34 cellular contexts compared by ENCODE assay signal in the genomic region with DNA sequence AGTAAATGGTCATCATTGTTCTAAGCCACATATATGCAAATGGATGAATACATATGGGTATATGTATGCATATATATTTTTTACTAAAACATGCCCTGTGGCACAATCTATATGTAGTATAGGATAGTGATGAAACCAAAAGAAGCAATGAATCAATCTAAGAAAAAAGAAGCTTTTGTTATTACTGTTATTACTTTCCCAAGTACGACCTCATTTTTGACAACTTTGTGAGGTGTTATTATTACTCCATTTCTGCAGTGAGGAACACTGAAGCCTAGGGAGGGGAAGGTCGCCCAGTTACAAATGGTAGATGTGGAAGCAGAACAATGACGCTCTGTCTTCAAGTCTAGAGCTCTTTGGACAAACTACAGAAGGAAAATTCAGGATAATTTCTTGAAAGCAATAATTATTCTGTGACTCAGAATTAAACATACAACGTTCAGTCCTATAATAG. TPM values are rescaled to one million over a fixed set of nuclear protein-coding genes. Genes with fewer than 3 reads are reported as not detected.
DNase-seq lines count a peak whose midpoint lies in the region; ATAC-seq and TF ChIP-seq lines count a peak whose summit lies in the region.
"Had no signal": no experiment of that assay in that cellular context is flagged by ENCODE, and none has a peak within 500 bp of the region (broad histone marks: within the 10 kb centered on the region; RNA-seq: fewer than 3 reads in every experiment).

No MANE protein-coding gene starts in this region.

- H3K4me3 ChIP-seq in CD8-positive, alpha-beta T cell (ENCODE audit: low read depth, low read length): no peak overlapping the region
- H3K4me3 ChIP-seq in effector memory CD4-positive, alpha-beta T cell (ENCODE audit: insufficient read depth, low read depth, low read length, poor library complexity, severe bottlenecking): no peak overlapping the region
- H3K4me3 ChIP-seq: breast epithelium, K562, mucosa of descending colon, psoas muscle, sigmoid colon, SJCRH30 had no signal

- no peaks in the 10 kb centered on the region for H3K36me3 ChIP-seq in CD8-positive, alpha-beta T cell (ENCODE audit: insufficient read depth, low read length)
- H3K36me3 ChIP-seq in effector memory CD4-positive, alpha-beta T cell (ENCODE audit: control insufficient read depth, insufficient read depth, low read length): peaks cover 4% of the 10 kb centered on the region
- H3K36me3 ChIP-seq: breast epithelium, sigmoid colon, SJCRH30 had no signal

- peaks cover 82% of the 10 kb centered on the region for H3K4me1 Mint-ChIP-seq in activated CD4-positive, alpha-beta T cell treated with anti-CD3 and anti-CD28 coated beads for 36 hours
- H3K4me1 Mint-ChIP-seq in CD8-positive, alpha-beta T cell (ENCODE audit: low read depth): peaks cover 76% of the 10 kb centered on the region
- H3K4me1 Mint-ChIP-seq in activated T-helper 2 cell treated with anti-CD3 and anti-CD28 coated beads, Interferon-gamma antibody, Interleukin-2, Interleukin-4, amounts not matched to agents 10 μg/mL and 5 μg/mL and 100 μg/mL, durations not matched to agents 14 hours and 24 hours and 36 hours (ENCODE audit: low read depth): peaks cover 82% of the 10 kb centered on the region
- peaks cover 77 to 79% of the 10 kb centered on the region in 2 donors for H3K4me1 Mint-ChIP-seq in natural killer cell
- H3K4me1 Mint-ChIP-seq: nephron had no signal

- CTCF ChIA-PET in activated CD4-positive, alpha-beta T cell treated with anti-CD3 and anti-CD28 coated beads for 36 hours (lab: Charles Lee): interaction anchor here (0.6 to 1.4 kb wide), 6 partner anchors 9 to 82 kb away, joined by 3 to 8 read pairs (median 4); no protein-coding TSS in a partner anchor
- CTCF ChIA-PET in CD8-positive, alpha-beta T cell (lab: Charles Lee): interaction anchor here (1.0 to 1.3 kb wide), 3 partner anchors 19 to 51 kb away, joined by 3 to 5 read pairs (median 3); no protein-coding TSS in a partner anchor

- no peak for TF ChIP-seq CTCF in CD8-positive, alpha-beta T cell (IDR thresholded peaks at IDR 0.05)
- TF ChIP-seq CTCF in natural killer cell (IDR thresholded peaks at IDR 0.05): no peak

- no peaks in the 10 kb centered on the region for H3K9me3 Mint-ChIP-seq in activated CD4-positive, alpha-beta T cell treated with anti-CD3 and anti-CD28 coated beads for 36 hours (ENCODE audit: low read depth)
- no peaks in the 10 kb centered on the region for H3K9me3 Mint-ChIP-seq in CD8-positive, alpha-beta T cell
- H3K9me3 Mint-ChIP-seq in activated T-helper 2 cell treated with anti-CD3 and anti-CD28 coated beads, Interferon-gamma antibody, Interleukin-2, Interleukin-4, amounts not matched to agents 10 μg/mL and 5 μg/mL and 100 μg/mL, durations not matched to agents 14 hours and 24 hours and 36 hours: no peaks in the 10 kb centered on the region
- H3K9me3 Mint-ChIP-seq in natural killer cell: no peaks in the 10 kb centered on the region
- H3K9me3 Mint-ChIP-seq: CD4-positive, CD25-positive, alpha-beta regulatory T cell; nephron had no signal

- peaks cover 45% of the 10 kb centered on the region for H3K36me3 Mint-ChIP-seq in activated CD4-positive, alpha-beta T cell treated with anti-CD3 and anti-CD28 coated beads for 36 hours (ENCODE audit: low read depth)
- H3K36me3 Mint-ChIP-seq in CD8-positive, alpha-beta T cell: peaks cover 67% of the 10 kb centered on the region
- peaks cover 62% of the 10 kb centered on the region for H3K36me3 Mint-ChIP-seq in activated T-helper 2 cell treated with anti-CD3 and anti-CD28 coated beads, Interferon-gamma antibody, Interleukin-2, Interleukin-4, amounts not matched to agents 10 μg/mL and 5 μg/mL and 100 μg/mL, durations not matched to agents 14 hours and 24 hours and 36 hours (ENCODE audit: low read depth)
- H3K36me3 Mint-ChIP-seq in natural killer cell: no peaks in the 10 kb centered on the region

- no peaks in the 10 kb centered on the region for H3K27me3 Mint-ChIP-seq in activated CD4-positive, alpha-beta T cell treated with anti-CD3 and anti-CD28 coated beads for 36 hours
- no peaks in the 10 kb centered on the region for H3K27me3 Mint-ChIP-seq in CD8-positive, alpha-beta T cell (ENCODE audit: low read depth)
- H3K27me3 Mint-ChIP-seq in activated T-helper 2 cell treated with anti-CD3 and anti-CD28 coated beads, Interferon-gamma antibody, Interleukin-2, Interleukin-4, amounts not matched to agents 10 μg/mL and 5 μg/mL and 100 μg/mL, durations not matched to agents 14 hours and 24 hours and 36 hours (ENCODE audit: low read depth): no peaks in the 10 kb centered on the region
- H3K27me3 Mint-ChIP-seq in natural killer cell (ENCODE audit: low read depth in 2 of 2): no peaks in the 10 kb centered on the region
- H3K27me3 Mint-ChIP-seq: CD4-positive, CD25-positive, alpha-beta regulatory T cell had no signal

- peak; percentile 17 for DNase-seq in activated CD4-positive, alpha-beta T cell treated with anti-CD3 and anti-CD28 coated beads for 36 hours
- no peak for DNase-seq in activated CD4-positive, alpha-beta T cell treated with anti-CD3 and anti-CD28 coated beads, Interleukin-2, amount 50 U/mL, for 48 hours
- no peak for DNase-seq in CD8-positive, alpha-beta T cell
- DNase-seq in activated T-helper 2 cell treated with anti-CD3 and anti-CD28 coated beads, Interferon-gamma antibody, Interleukin-2, Interleukin-4, amounts not matched to agents 10 μg/mL and 5 μg/mL and 100 μg/mL, durations not matched to agents 14 hours and 24 hours and 36 hours (ENCODE audit: low spot score): no peak
- DNase-seq in natural killer cell (no peak), islet precursor cell (no peak), DMS153 (lab: John Stamatoyannopoulos, UW) (no peak)
- DNase-seq in effector memory CD4-positive, alpha-beta T cell: no peak
- DNase-seq: activated CD4-positive, alpha-beta T cell treated with anti-CD3 and anti-CD28 coated beads, Interleukin-2, amount 50 U/mL, for 1 hour; activated CD8-positive, alpha-beta memory T cell treated with anti-CD3 and anti-CD28 coated beads, Interleukin-2, amount 50 U/mL, for 4 hours; activated gamma-delta T cell treated with Interleukin-2 at 50 U/mL for 16 hours; anterior cingulate cortex; CD4-positive, CD25-positive, alpha-beta regulatory T cell; DMS 273 treated with DMSO at 0.1 percent for 48 hours; EL; HCEC 1CT; mammary epithelial cell; mucosa of descending colon; NCI-H1048; NCI-H1694; NCI-H446; NCI-H748 treated with DMSO at 0.1 percent for 48 hours; psoas muscle; RPMI8226; sigmoid colon; SJCRH30; stimulated activated CD4-positive, alpha-beta T cell treated with anti-CD3 and anti-CD28 coated beads, Interleukin-12 subunit alpha, Interleukin-12 subunit beta, amount 100 ng/mL, for 4 hours; stimulated activated CD4-positive, alpha-beta T cell treated with anti-CD3 and anti-CD28 coated beads, Interleukin-4, amount 100 ng/mL, for 1 hour; SW 1271; T-helper 9 cell; trophoblast cell had no signal

- no peak overlapping the region for H3K27ac ChIP-seq in CD8-positive, alpha-beta T cell (ENCODE audit: low read depth, low read length)
- H3K27ac ChIP-seq in effector memory CD4-positive, alpha-beta T cell (ENCODE audit: insufficient read depth, low read length, poor library complexity, severe bottlenecking): no peak overlapping the region
- H3K27ac ChIP-seq: breast epithelium, psoas muscle, sigmoid colon, SJCRH30 had no signal

- H3K4me3 Mint-ChIP-seq in activated CD4-positive, alpha-beta T cell treated with anti-CD3 and anti-CD28 coated beads for 36 hours: no peak overlapping the region
- H3K4me3 Mint-ChIP-seq in CD8-positive, alpha-beta T cell: no peak overlapping the region
- H3K4me3 Mint-ChIP-seq in activated T-helper 2 cell treated with anti-CD3 and anti-CD28 coated beads, Interferon-gamma antibody, Interleukin-2, Interleukin-4, amounts not matched to agents 10 μg/mL and 5 μg/mL and 100 μg/mL, durations not matched to agents 14 hours and 24 hours and 36 hours (ENCODE audit: low read depth): peak overlapping the region; percentile 21
- H3K4me3 Mint-ChIP-seq in natural killer cell: peak overlapping the region; percentile 78
- H3K4me3 Mint-ChIP-seq: nephron had no signal

- no peaks in the 10 kb centered on the region for H3K9me3 ChIP-seq in CD8-positive, alpha-beta T cell (ENCODE audit: low read length)
- no peaks in the 10 kb centered on the region for H3K9me3 ChIP-seq in effector memory CD4-positive, alpha-beta T cell (ENCODE audit: control insufficient read depth, low read length)
- H3K9me3 ChIP-seq: breast epithelium, mucosa of descending colon, psoas muscle, sigmoid colon, SJCRH30 had no signal

- intact Hi-C loops in activated CD4-positive, alpha-beta T cell treated with anti-CD3 and anti-CD28 coated beads for 36 hours (cut with DNase I, micrococcal nuclease): loop anchor here (2.0 to 10.0 kb wide), 4 partner anchors 34 to 708 kb away; no protein-coding TSS in a partner anchor
- intact Hi-C loops in CD8-positive, alpha-beta T cell (cut with DNase I, micrococcal nuclease): loop anchor here in 1 of 2 experiments (2.0 to 10.0 kb wide), 2 partner anchors 34 to 48 kb away; no protein-coding TSS in a partner anchor
- intact Hi-C loops in activated T-helper 2 cell treated with anti-CD3 and anti-CD28 coated beads, Interferon-gamma antibody, Interleukin-2, Interleukin-4, amounts not matched to agents 10 μg/mL and 5 μg/mL and 100 μg/mL, durations not matched to agents 14 hours and 24 hours and 36 hours (cut with micrococcal nuclease): loop anchor here (2.0 to 5.0 kb wide), 3 partner anchors 230 to 564 kb away; partner anchors contain the start of gene GLS
- intact Hi-C loops in natural killer cell (cut with micrococcal nuclease): no loop called here

- H3K27ac Mint-ChIP-seq in activated CD4-positive, alpha-beta T cell treated with anti-CD3 and anti-CD28 coated beads for 36 hours: peak overlapping the region; percentile 82
- H3K27ac Mint-ChIP-seq in CD8-positive, alpha-beta T cell: peak overlapping the region; percentile 55
- peak overlapping the region; percentile 57 for H3K27ac Mint-ChIP-seq in activated T-helper 2 cell treated with anti-CD3 and anti-CD28 coated beads, Interferon-gamma antibody, Interleukin-2, Interleukin-4, amounts not matched to agents 10 μg/mL and 5 μg/mL and 100 μg/mL, durations not matched to agents 14 hours and 24 hours and 36 hours
- H3K27ac Mint-ChIP-seq in natural killer cell: peak overlapping the region; percentile 95 to 98
- H3K27ac Mint-ChIP-seq: nephron had no signal

- H3K27me3 ChIP-seq in CD8-positive, alpha-beta T cell (ENCODE audit: insufficient read depth, low read length): no peaks in the 10 kb centered on the region
- no peaks in the 10 kb centered on the region for H3K27me3 ChIP-seq in effector memory CD4-positive, alpha-beta T cell (replicated peaks; ENCODE audit: control insufficient read depth, insufficient read depth, low read length, poor library complexity, severe bottlenecking)
- H3K27me3 ChIP-seq: breast epithelium, sigmoid colon had no signal

- POLR2A ChIA-PET in activated CD4-positive, alpha-beta T cell treated with anti-CD3 and anti-CD28 coated beads for 36 hours (lab: Charles Lee): interaction anchor here (0.6 kb wide), 1 partner anchor 9 kb away, joined by 3 read pairs; no protein-coding TSS in a partner anchor
- POLR2A ChIA-PET in CD8-positive, alpha-beta T cell (lab: Charles Lee): interaction anchor here (0.6 to 1.9 kb wide), 3 partner anchors 38 to 49 kb away, joined by 3 to 7 read pairs (median 3); partner anchors contain the start of gene STAT4

- H3K4me1 ChIP-seq in CD8-positive, alpha-beta T cell (ENCODE audit: insufficient read depth, low read length): peaks cover 43% of the 10 kb centered on the region
- H3K4me1 ChIP-seq in effector memory CD4-positive, alpha-beta T cell (ENCODE audit: control insufficient read depth, insufficient read depth, low read length, poor library complexity, severe bottlenecking): peaks cover 19% of the 10 kb centered on the region
- H3K4me1 ChIP-seq: breast epithelium, psoas muscle, sigmoid colon, SJCRH30 had no signal

- ATAC-seq in activated CD4-positive, alpha-beta T cell treated with anti-CD3 and anti-CD28 coated beads for 36 hours: peak; percentile 40
- ATAC-seq in CD8-positive, alpha-beta T cell: no peak
- peak; percentile 12 to 44 (median 19) for ATAC-seq in natural killer cell
- ATAC-seq: K562, mucosa of descending colon, psoas muscle had no signal

RNA-seq across cellular contexts. Expression of gene STAT4, which starts 38.3 kb away (rescaled TPM):
- total RNA-seq in activated CD4-positive, alpha-beta T cell treated with anti-CD3 and anti-CD28 coated beads for 36 hours: 10 to 100 TPM; 48.8 to 59.5 TPM
- 100 to 1,000 TPM; 136 to 141 TPM for total RNA-seq in CD8-positive, alpha-beta T cell
- total RNA-seq in activated T-helper 2 cell treated with anti-CD3 and anti-CD28 coated beads, Interferon-gamma antibody, Interleukin-2, Interleukin-4, amounts not matched to agents 10 μg/mL and 5 μg/mL and 100 μg/mL, durations not matched to agents 14 hours and 24 hours and 36 hours: 92.2 and 96.9 TPM in 2 replicates
- total RNA-seq in natural killer cell: 100 to 1,000 TPM; 264 to 339 (median 304) TPM
- total RNA-seq: K562 had no signal

Comparison
In these comparisons a context has a peak if more than half of its experiments do, and no peak if none do; other contexts are left out.
1. H3K4me3 Mint-ChIP-seq: peak in activated T-helper 2 cell treated with anti-CD3 and anti-CD28 coated beads, Interferon-gamma antibody, Interleukin-2, Interleukin-4, amounts not matched to agents 10 μg/mL and 5 μg/mL and 100 μg/mL, durations not matched to agents 14 hours and 24 hours and 36 hours (single experiment) and natural killer cell (single experiment); none in activated CD4-positive, alpha-beta T cell treated with anti-CD3 and anti-CD28 coated beads for 36 hours (single experiment) and CD8-positive, alpha-beta T cell (single experiment).
2. Peak in every context shown above with its lines, with median percentiles within 50 percentile points of each other: H3K27ac Mint-ChIP-seq.